In the genomic region with DNA sequence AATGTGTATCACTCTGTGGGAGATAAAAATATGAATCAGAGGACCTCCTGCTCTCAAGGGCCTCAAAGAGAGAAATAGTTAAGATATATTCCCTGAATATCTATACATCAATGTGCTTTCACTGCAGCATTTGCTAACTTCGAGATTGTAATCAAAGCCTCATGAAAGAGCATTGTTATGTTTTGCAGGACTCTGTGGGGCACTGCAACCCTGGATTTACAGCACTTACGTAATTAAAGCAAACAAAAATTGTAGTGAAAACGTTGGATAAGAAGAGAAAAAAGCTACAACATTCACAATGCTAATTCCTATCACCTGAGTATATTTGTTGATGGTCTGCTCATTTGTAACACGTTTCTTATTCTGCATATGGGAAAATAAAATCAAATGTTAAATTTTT, we compare ENCODE assay signal across 22 cellular contexts. TPM values are rescaled to one million over a fixed set of nuclear protein-coding genes. Genes with fewer than 3 reads are reported as not detected.
DNase-seq lines count a peak whose midpoint lies in the region; ATAC-seq, FAIRE-seq and TF ChIP-seq lines count a peak whose summit lies in the region.
"Had no signal": no experiment of that assay in that cellular context is flagged by ENCODE, and none has a peak within 500 bp of the region (broad histone marks: within the 10 kb centered on the region; RNA-seq: fewer than 3 reads in every experiment).

No MANE protein-coding gene starts in this region.

- TF ChIP-seq POLR2A in H1 (IDR thresholded peaks at IDR 0.05; ENCODE audit: control extremely low read depth in 1 of 2, low read depth in 2 of 2, low read length in 2 of 2) (no peak), breast epithelium (IDR thresholded peaks at IDR 0.05) (no peak)

- in situ Hi-C loops in brain microvascular endothelial cell (cut with HindIII; ENCODE audit: low pct_ligation_motif_present, low sequenced_read_pairs), result no loop called here

- no peak overlapping the region for H3K4ac ChIP-seq in H1 (replicated peaks; ENCODE audit: insufficient read length, low read depth, low read length)

- TF ChIP-seq CTCF in H1 (IDR thresholded peaks at IDR 0.05; ENCODE audit: control extremely low read depth in 1 of 3, insufficient read depth in 1 of 3, low read depth in 1 of 3, low read length in 3 of 3) (no peak), breast epithelium (IDR thresholded peaks at IDR 0.05) (no peak), brain microvascular endothelial cell (IDR thresholded peaks at IDR 0.05; ENCODE audit: low read depth, low read length, missing control alignments) (no peak)

- no peak overlapping the region for H2AFZ ChIP-seq in H1 (ENCODE audit: low read length)

- WGBS in HUES64, result 18% methylated on average over 1 of the region's 4 CpGs
- 44% methylated on average over 4 of the region's 4 CpGs; no CpG with 5 or more reads in 1 of the 2 experiments for WGBS in H1 (ENCODE audit: extremely low coverage in 1 of 2, insufficient coverage in 1 of 2, insufficient read length in 1 of 2, insufficient replicate concordance in 2 of 2, low coverage in 1 of 2, low lambda C conversion rate in 2 of 2, missing lambda C conversion rate in 1 of 2), 2 experiments

- H3K23ac ChIP-seq in H1 (ENCODE audit: insufficient read length), result no peak overlapping the region

- H2BK15ac ChIP-seq in H1 (ENCODE audit: low read length), result no peak overlapping the region

- no peak overlapping the region for H2BK20ac ChIP-seq in H1 (ENCODE audit: low read length)

- no peaks in the 10 kb centered on the region for H4K20me1 ChIP-seq in H1 (replicated peaks in 1 of 2; ENCODE audit: control insufficient read depth in 1 of 2, insufficient read depth in 2 of 2, low read length in 2 of 2)

- H3K14ac ChIP-seq in H1 (ENCODE audit: insufficient read length), result no peak overlapping the region

- H3K27ac ChIP-seq in HUES64 (ENCODE audit: low read depth, low read length), result peak overlapping the region; percentile 83
- no peak overlapping the region for H3K27ac ChIP-seq in H1 (ENCODE audit: low read depth, low read length)
- H3K27ac ChIP-seq in breast epithelium, result no peak overlapping the region
- no peak overlapping the region for H3K27ac ChIP-seq in brain microvascular endothelial cell
- H3K27ac ChIP-seq: C4-2B, SJSA1 had no signal

- H3K4me1 ChIP-seq in HUES64 (ENCODE audit: insufficient read depth, low read length), result peaks cover 10% of the 10 kb centered on the region
- peaks cover 0 to 9% (median 2%) of the 10 kb centered on the region in 4 experiments; a peak in 2 of 7 replicates for H3K4me1 ChIP-seq in H1 (replicated peaks in 1 of 4; ENCODE audit: control insufficient read depth in 3 of 4, insufficient read depth in 4 of 4, low read length in 3 of 4)
- no peaks in the 10 kb centered on the region for H3K4me1 ChIP-seq in breast epithelium
- H3K4me1 ChIP-seq: Caco-2 had no signal

- H3K36me3 ChIP-seq in HUES64 (ENCODE audit: insufficient read depth, low read length) (no peaks in the 10 kb centered on the region), H1 (ENCODE audit: control insufficient read depth in 2 of 4, insufficient read depth in 4 of 4, low read length in 3 of 4) (no peaks in the 10 kb centered on the region), breast epithelium (no peaks in the 10 kb centered on the region), brain microvascular endothelial cell (replicated peaks) (no peaks in the 10 kb centered on the region)
- H3K36me3 ChIP-seq: SJSA1 had no signal

- no peak overlapping the region for H4K8ac ChIP-seq in H1 (ENCODE audit: extremely low read depth, insufficient read depth, low read length)

- no peak overlapping the region for H2AK5ac ChIP-seq in H1 (ENCODE audit: low read depth, low read length)

- no peak overlapping the region for H2BK5ac ChIP-seq in H1 (ENCODE audit: low read depth, low read length)

- DNase-seq in H1 (ENCODE audit: low read depth in 1 of 2, low spot score in 2 of 2) (no peak), left lobe of liver (ENCODE audit: low spot score) (no peak), breast epithelium (ENCODE audit: low spot score in 2 of 2) (no peak), brain microvascular endothelial cell (no peak), foreskin melanocyte (no peak), NCI-H2196 (lab: John Stamatoyannopoulos, UW; ENCODE audit: unreplicated experiment) (no peak)
- DNase-seq: Caco-2; CD8-positive, alpha-beta T cell; Kasumi-1; NCI-H2029; NCI-H2227 treated with DMSO at 0.1 percent for 48 hours; NCI-H526 treated with DMSO at 0.1 percent for 48 hours; Right ventricle myocardium superior; RPMI8226 had no signal

- H3K4me2 ChIP-seq in H1 (ENCODE audit: insufficient read depth in 1 of 2, low read depth in 2 of 2, low read length in 2 of 2), result 0 out of 4 replicates have a peak overlapping the region, but pooled peaks have one; percentile 6 to 13

- H3K23me2 ChIP-seq in H1 (ENCODE audit: low read depth, low read length), result no peaks in the 10 kb centered on the region

- peak; percentile 86 for ATAC-seq in left lobe of liver
- ATAC-seq: CD8-positive, alpha-beta T cell; GM12878 had no signal

- H4K5ac ChIP-seq in H1 (ENCODE audit: insufficient read length, low read depth, low read length), result no peak overlapping the region

- TF ChIP-seq EP300 in H1 (IDR thresholded peaks at IDR 0.05; ENCODE audit: borderline replicate concordance in 1 of 2, low read depth in 2 of 2, low read length in 2 of 2), result no peak

- H3K9ac ChIP-seq in HUES64 (ENCODE audit: low read depth, low read length) (0 out of 2 replicates have a peak overlapping the region, but pooled peaks have one; percentile 44), H1 (replicated peaks in 1 of 4; ENCODE audit: extremely low read depth in 1 of 4, low read depth in 3 of 4, low read length in 3 of 4) (no peak overlapping the region)

- H3K18ac ChIP-seq in H1 (ENCODE audit: extremely low read depth, low read length), result peak overlapping the region; percentile 32

- no peak overlapping the region for H2BK120ac ChIP-seq in H1 (replicated peaks; ENCODE audit: low read depth, low read length)

- H3K79me1 ChIP-seq in H1 (ENCODE audit: low read depth, low read length), result no peaks in the 10 kb centered on the region

- H3K9me3 ChIP-seq in HUES64 (ENCODE audit: insufficient read depth, low read depth, low read length) (no peaks in the 10 kb centered on the region), H1 (ENCODE audit: insufficient read depth in 2 of 2, low read depth in 1 of 2, low read length in 1 of 2) (no peaks in the 10 kb centered on the region), breast epithelium (no peaks in the 10 kb centered on the region)
- H3K9me3 ChIP-seq: Caco-2, SJSA1 had no signal

- CTCF ChIA-PET in H1 (lab: Charles Lee; ENCODE audit: partially characterized antibody), result interaction anchor here (1.6 kb wide), 1 partner anchor 66 kb away, joined by 3 read pairs; no protein-coding TSS in a partner anchor

- H3K56ac ChIP-seq in H1 (replicated peaks; ENCODE audit: insufficient read length, low read depth, low read length), result no peak overlapping the region

- no peak overlapping the region for H2BK12ac ChIP-seq in H1 (ENCODE audit: low read depth, low read length)

- H3K4me3 ChIP-seq in HUES64 (ENCODE audit: low read length) (no peak overlapping the region), H1 (ENCODE audit: extremely low read depth in 1 of 4, insufficient read depth in 2 of 4, low read depth in 3 of 4, low read length in 4 of 4) (peak overlapping the region in 1 of 4 experiments; percentile 8; a peak in 1 of 8 replicates), breast epithelium (no peak overlapping the region), brain microvascular endothelial cell (ENCODE audit: low read depth, low read length) (no peak overlapping the region)
- H3K4me3 ChIP-seq: GM12878, SJSA1 had no signal

- POLR2A ChIA-PET in H1 (lab: Charles Lee; ENCODE audit: partially characterized antibody), result no interaction called here

- no peak for TF ChIP-seq RAD21 in H1 (IDR thresholded peaks at IDR 0.05 in 1 of 2, conservative IDR thresholded peaks at IDR 0.05 in 1 of 2; ENCODE audit: low read depth in 2 of 2, low read length in 2 of 2)

- H4K91ac ChIP-seq in H1 (replicated peaks; ENCODE audit: insufficient read length, low read length), result no peak overlapping the region

- intact Hi-C loops in breast epithelium (cut with DNase I; ENCODE audit: low total_unique reads), result no loop called here

- H3K27me3 ChIP-seq in HUES64 (ENCODE audit: insufficient read depth, low read length) (no peaks in the 10 kb centered on the region), H1 (replicated peaks in 1 of 4; ENCODE audit: control insufficient read depth in 3 of 4, extremely low read depth in 1 of 4, insufficient read depth in 3 of 4, low read length in 3 of 4) (no peaks in the 10 kb centered on the region), breast epithelium (no peaks in the 10 kb centered on the region), brain microvascular endothelial cell (replicated peaks) (no peaks in the 10 kb centered on the region)
- H3K27me3 ChIP-seq: SJSA1 had no signal

- no peak for FAIRE-seq in H1 (lab: Jason Lieb, UNC)
- FAIRE-seq: G401.6, GM12878, HTR-8/SVneo had no signal

- H3K79me2 ChIP-seq in H1 (ENCODE audit: control insufficient read depth in 1 of 2, insufficient read depth in 2 of 2, low read length in 2 of 2), result no peaks in the 10 kb centered on the region

TF ChIP-seq in H1, 55 proteins besides CTCF, POLR2A, EP300 and RAD21:
- no peak for TF ChIP-seq CTBP2 (IDR thresholded peaks at IDR 0.05; ENCODE audit: borderline replicate concordance, insufficient read depth, insufficient read length, low read length)
- TF ChIP-seq, protein P1, sequence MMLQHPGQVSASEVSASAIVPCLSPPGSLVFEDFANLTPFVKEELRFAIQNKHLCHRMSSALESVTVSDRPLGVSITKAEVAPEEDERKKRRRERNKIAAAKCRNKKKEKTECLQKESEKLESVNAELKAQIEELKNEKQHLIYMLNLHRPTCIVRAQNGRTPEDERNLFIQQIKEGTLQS (IDR thresholded peaks at IDR 0.05; ENCODE audit: insufficient read depth, low read depth, low read length), result no peak
- TF ChIP-seq KDM1A (IDR thresholded peaks at IDR 0.05; ENCODE audit: borderline replicate concordance, low read length), result no peak
- TF ChIP-seq TAF1 (IDR thresholded peaks at IDR 0.05; ENCODE audit: low read depth, low read length), result no peak
- TF ChIP-seq GABPA (IDR thresholded peaks at IDR 0.05; ENCODE audit: borderline replicate concordance, insufficient read depth, low read length), result no peak

RNA-seq across cellular contexts. Expression of gene ETNPPL, which starts 48.0 kb away (rescaled TPM):
- polyA plus RNA-seq in HUES64 (2013, experiment 1 of 2), result 1.7 TPM
- polyA plus RNA-seq in HUES64 (2013, experiment 2 of 2), result 1.7 TPM
- 2.5 and 3.9 TPM in 2 replicates for total RNA-seq in H1 (2021; fragmentation: NEBNext Ultra II Directional; extraction: Animal tissue kit (Norgen Biotek cat#: 25700))
- polyA plus RNA-seq in H1 (2011; rRNA removed), result 0.41 and 0.80 TPM in 2 replicates
- polyA plus RNA-seq in H1 (2011; cell fraction: cytosol; rRNA removed), result 1.1 TPM
- 1.6 TPM for polyA plus RNA-seq in H1 (2011; cell fraction: nucleus; rRNA removed)
- polyA plus RNA-seq in H1 (2012, experiment 1 of 2), result 1.2 to 1.9 TPM (median 1.7 TPM) in 4 replicates
- polyA plus RNA-seq in H1 (2012, experiment 2 of 2), result 0.12 TPM
- 1.6 TPM for polyA plus RNA-seq in H1 (2013, experiment 1 of 2)
- polyA plus RNA-seq in H1 (2013, experiment 2 of 2), result 1.2 TPM
- polyA minus RNA-seq in H1 (2011; rRNA and poly(A)+ RNA removed), result 1.2 and 1.7 TPM in 2 replicates
- polyA minus RNA-seq in H1 (2011; cell fraction: cytosol; rRNA and poly(A)+ RNA removed), result 1.0 TPM
- polyA minus RNA-seq in H1 (2011; cell fraction: nucleus; rRNA and poly(A)+ RNA removed), result 1.3 TPM
- total RNA-seq in left lobe of liver (127 TPM), breast epithelium (not detected)
- total RNA-seq: Caco-2; CD8-positive, alpha-beta T cell; GM12878; MCF 10A; NCI-H460; SJSA1 had no signal
- polyA plus RNA-seq: GM12878 had no signal

Comparison
In these comparisons a context has a peak if more than half of its experiments do, and no peak if none do; other contexts are left out.
1. RNA of gene ETNPPL, which starts 48.0 kb away (total RNA-seq): 127 TPM in left lobe of liver (single experiment); 2.5 to 3.9 TPM in H1 and not detected in breast epithelium; every median in the first group is over 10 times any median in the second.